In genomic region chr18:80106482-80107051, GRCh38 we compare ENCODE assay signal across 1 cellular context.
TF ChIP-seq lines count a peak whose summit lies in the region.

No MANE protein-coding gene starts in this region.

TF ChIP-seq in GM12878, 131 proteins besides CTCF, POLR2A, EP300 and RAD21 (continued from another document):
- TF ChIP-seq E4F1 (IDR thresholded peaks at IDR 0.05; ENCODE audit: borderline replicate concordance, partially characterized antibody) = no peak
- TF ChIP-seq RAD51 (IDR thresholded peaks at IDR 0.05) = no peak
- TF ChIP-seq MYB (IDR thresholded peaks at IDR 0.05; ENCODE audit: borderline replicate concordance, low read depth, low read length) = no peak
- no peak for TF ChIP-seq ZNF217 (IDR thresholded peaks at IDR 0.05)
- TF ChIP-seq BCLAF1 (IDR thresholded peaks at IDR 0.05) = no peak
- no peak for TF ChIP-seq CREM (IDR thresholded peaks at IDR 0.05; ENCODE audit: low read depth)
- TF ChIP-seq GATAD2B (conservative IDR thresholded peaks at IDR 0.05; ENCODE audit: low read depth) = no peak
- no peak for TF ChIP-seq ELK1 (IDR thresholded peaks at IDR 0.05; ENCODE audit: low read depth, low read length)
- no peak for TF ChIP-seq NBN (IDR thresholded peaks at IDR 0.05)
- no peak for TF ChIP-seq HCFC1 (IDR thresholded peaks at IDR 0.05; ENCODE audit: low read length)
- TF ChIP-seq ASH2L (IDR thresholded peaks at IDR 0.05; ENCODE audit: borderline replicate concordance, low read depth) = no peak
- TF ChIP-seq JUND (IDR thresholded peaks at IDR 0.05; ENCODE audit: low read depth, low read length) = no peak
- TF ChIP-seq NRF1 (conservative IDR thresholded peaks at IDR 0.05; ENCODE audit: low read depth, low read length) = no peak
- no peak for TF ChIP-seq ATF7 (IDR thresholded peaks at IDR 0.05; ENCODE audit: low read depth)
- no peak for TF ChIP-seq WRNIP1 (IDR thresholded peaks at IDR 0.05; ENCODE audit: borderline replicate concordance, low read depth, low read length)
